Comparison of ENCODE assay signal across 1 cellular context in the genomic region with DNA sequence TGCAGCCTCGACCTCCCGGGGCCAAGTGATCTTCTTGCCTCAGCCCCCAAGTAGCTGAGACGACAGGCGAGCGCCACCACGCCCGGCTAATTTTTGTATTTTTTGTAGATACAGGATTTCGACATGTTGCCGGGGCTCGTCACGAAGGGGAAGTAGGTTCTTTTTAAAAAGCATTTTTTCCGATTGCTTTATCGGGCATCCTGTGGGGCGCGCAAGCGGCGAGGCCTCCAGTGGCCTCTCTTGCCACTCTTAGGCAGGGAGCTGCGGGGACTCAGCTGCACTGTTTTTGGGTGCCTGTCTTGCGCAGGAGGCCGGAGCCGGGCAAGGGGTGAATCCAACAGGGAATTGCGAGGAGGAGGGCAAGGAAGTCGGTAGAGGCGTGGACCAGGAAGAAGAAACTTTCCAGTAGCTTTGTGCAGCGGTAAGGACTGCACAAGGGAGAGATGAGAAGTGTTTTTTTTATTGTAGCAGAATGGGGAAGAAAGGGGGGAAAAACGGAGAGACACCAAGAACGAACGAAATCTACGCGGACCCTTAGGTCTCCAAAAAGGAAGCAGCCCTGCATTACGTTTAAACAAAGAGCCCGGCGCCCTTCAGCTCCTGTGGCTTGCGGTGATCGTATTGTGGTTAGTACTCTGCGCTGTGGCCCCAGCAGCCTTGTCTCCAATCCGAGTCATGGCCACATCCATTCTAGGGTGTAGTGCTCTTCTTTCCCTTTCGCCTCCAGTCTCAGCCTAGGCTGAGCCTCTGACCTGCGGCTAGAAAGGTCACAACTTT.
TF ChIP-seq lines count a peak whose summit lies in the region.

No MANE protein-coding gene starts in this region.

TF ChIP-seq in H1, 55 proteins besides CTCF, POLR2A, EP300 and RAD21 (continued from another document):
- TF ChIP-seq TAF1 (IDR thresholded peaks at IDR 0.05; ENCODE audit: low read depth, low read length): peak; percentile 59; the same call in 1 of the 2 replicates
- peak; percentile 6 for TF ChIP-seq KDM4A (IDR thresholded peaks at IDR 0.05; ENCODE audit: low read depth, low read length, severe bottlenecking)
- 0 out of 2 replicates have a peak, but pooled peaks have one; percentile 16 for TF ChIP-seq TBP (IDR thresholded peaks at IDR 0.05; ENCODE audit: low read depth, low read length)
- TF ChIP-seq ASH2L (IDR thresholded peaks at IDR 0.05; ENCODE audit: low read length): peak; percentile 62
- no peak for TF ChIP-seq KDM1A (IDR thresholded peaks at IDR 0.05; ENCODE audit: borderline replicate concordance, low read length)
- TF ChIP-seq RXRA (IDR thresholded peaks at IDR 0.05; ENCODE audit: insufficient read depth, low read depth, low read length): no peak
